ENCODE assay signal across 14 cellular contexts in genomic region chr2:165149439-165149838, GRCh38. TPM values are rescaled to one million over a fixed set of nuclear protein-coding genes. Genes with fewer than 3 reads are reported as not detected.
A peak's percentile ranks its signal among the peaks of the same experiment; 100 is the strongest.
DNase-seq lines count a peak whose midpoint lies in the region; ATAC-seq and TF ChIP-seq lines count a peak whose summit lies in the region.
"Had no signal": no experiment of that assay in that cellular context is flagged by ENCODE, and none has a peak within 500 bp of the region (broad histone marks: within the 10 kb centered on the region; RNA-seq: fewer than 3 reads in every experiment).

No MANE protein-coding gene starts in this region.

- no peaks in the 10 kb centered on the region for H3K4me1 Mint-ChIP-seq in activated CD8-positive, alpha-beta T cell treated with anti-CD3 and anti-CD28 coated beads for 36 hours (ENCODE audit: low read depth)
- no peaks in the 10 kb centered on the region for H3K4me1 Mint-ChIP-seq in activated CD8-positive, alpha-beta T cell treated with anti-CD3 and anti-CD28 coated beads, Interleukin-2, amount 10 ng/mL, durations not matched to agents 7 days and 5 days (ENCODE audit: low read depth)
- peaks cover 21 to 30% of the 10 kb centered on the region in 2 donors for H3K4me1 Mint-ChIP-seq in stimulated activated naive B cell treated with anti-CD40 and anti-IgM and Interleukin-4, amounts not matched to agents 10 μg/mL and 1 μg/mL and 100 μg/mL, for 72 hours

- H3K27me3 Mint-ChIP-seq in activated CD8-positive, alpha-beta T cell treated with anti-CD3 and anti-CD28 coated beads for 36 hours = no peaks in the 10 kb centered on the region
- peaks cover 2% of the 10 kb centered on the region for H3K27me3 Mint-ChIP-seq in activated CD8-positive, alpha-beta T cell treated with anti-CD3 and anti-CD28 coated beads, Interleukin-2, amount 10 ng/mL, durations not matched to agents 7 days and 5 days (ENCODE audit: low read depth)
- no peaks in the 10 kb centered on the region for H3K27me3 Mint-ChIP-seq in stimulated activated naive B cell treated with anti-CD40 and anti-IgM and Interleukin-4, amounts not matched to agents 10 μg/mL and 1 μg/mL and 100 μg/mL, for 72 hours

- ATAC-seq in activated CD8-positive, alpha-beta T cell treated with anti-CD3 and anti-CD28 coated beads for 36 hours = peak; percentile 51
- ATAC-seq in activated CD8-positive, alpha-beta T cell treated with anti-CD3 and anti-CD28 coated beads, Interleukin-2, amount 10 ng/mL, durations not matched to agents 7 days and 5 days = no peak
- ATAC-seq in GM21737 (IDR thresholded peaks at IDR 0.05; ENCODE audit: unreplicated experiment) (peak; percentile 78), HG03159 (IDR thresholded peaks at IDR 0.05; ENCODE audit: unreplicated experiment) (peak; percentile 89)
- ATAC-seq in stimulated activated naive B cell treated with anti-CD40 and anti-IgM and Interleukin-4, amounts not matched to agents 10 μg/mL and 1 μg/mL and 100 μg/mL, for 72 hours (replicated peaks) = peak; percentile 94 to 97
- ATAC-seq: left ventricle myocardium superior had no signal

- intact Hi-C loops in activated CD8-positive, alpha-beta T cell treated with anti-CD3 and anti-CD28 coated beads for 36 hours (cut with micrococcal nuclease) = no loop called here

- no peak for TF ChIP-seq CTCF in activated CD8-positive, alpha-beta T cell treated with anti-CD3 and anti-CD28 coated beads for 36 hours (IDR thresholded peaks at IDR 0.05)

- H3K36me3 Mint-ChIP-seq in activated CD8-positive, alpha-beta T cell treated with anti-CD3 and anti-CD28 coated beads for 36 hours (ENCODE audit: low read depth) = no peaks in the 10 kb centered on the region
- H3K36me3 Mint-ChIP-seq in activated CD8-positive, alpha-beta T cell treated with anti-CD3 and anti-CD28 coated beads, Interleukin-2, amount 10 ng/mL, durations not matched to agents 7 days and 5 days (ENCODE audit: low read depth) = no peaks in the 10 kb centered on the region
- peaks cover 7 to 18% of the 10 kb centered on the region in 2 donors for H3K36me3 Mint-ChIP-seq in stimulated activated naive B cell treated with anti-CD40 and anti-IgM and Interleukin-4, amounts not matched to agents 10 μg/mL and 1 μg/mL and 100 μg/mL, for 72 hours

- H3K4me3 Mint-ChIP-seq in activated CD8-positive, alpha-beta T cell treated with anti-CD3 and anti-CD28 coated beads for 36 hours = no peak overlapping the region
- H3K4me3 Mint-ChIP-seq in activated CD8-positive, alpha-beta T cell treated with anti-CD3 and anti-CD28 coated beads, Interleukin-2, amount 10 ng/mL, durations not matched to agents 7 days and 5 days = no peak overlapping the region
- no peak overlapping the region for H3K4me3 Mint-ChIP-seq in stimulated activated naive B cell treated with anti-CD40 and anti-IgM and Interleukin-4, amounts not matched to agents 10 μg/mL and 1 μg/mL and 100 μg/mL, for 72 hours

- CTCF ChIA-PET in activated CD8-positive, alpha-beta T cell treated with anti-CD3 and anti-CD28 coated beads for 36 hours (lab: Charles Lee) = no interaction called here
- CTCF ChIA-PET in activated CD8-positive, alpha-beta T cell treated with anti-CD3 and anti-CD28 coated beads, Interleukin-2, amount 10 ng/mL, durations not matched to agents 7 days and 5 days (lab: Charles Lee) = no interaction called here

- POLR2A ChIA-PET in activated CD8-positive, alpha-beta T cell treated with anti-CD3 and anti-CD28 coated beads for 36 hours (lab: Charles Lee) = no interaction called here
- POLR2A ChIA-PET in activated CD8-positive, alpha-beta T cell treated with anti-CD3 and anti-CD28 coated beads, Interleukin-2, amount 10 ng/mL, durations not matched to agents 7 days and 5 days (lab: Charles Lee) = no interaction called here

- H3K27ac Mint-ChIP-seq in activated CD8-positive, alpha-beta T cell treated with anti-CD3 and anti-CD28 coated beads for 36 hours = no peak overlapping the region
- no peak overlapping the region for H3K27ac Mint-ChIP-seq in activated CD8-positive, alpha-beta T cell treated with anti-CD3 and anti-CD28 coated beads, Interleukin-2, amount 10 ng/mL, durations not matched to agents 7 days and 5 days
- peak overlapping the region; percentile 71 for H3K27ac Mint-ChIP-seq in stimulated activated naive B cell treated with anti-CD40 and anti-IgM and Interleukin-4, amounts not matched to agents 10 μg/mL and 1 μg/mL and 100 μg/mL, for 72 hours

- no peaks in the 10 kb centered on the region for H3K9me3 Mint-ChIP-seq in activated CD8-positive, alpha-beta T cell treated with anti-CD3 and anti-CD28 coated beads for 36 hours
- no peaks in the 10 kb centered on the region for H3K9me3 Mint-ChIP-seq in activated CD8-positive, alpha-beta T cell treated with anti-CD3 and anti-CD28 coated beads, Interleukin-2, amount 10 ng/mL, durations not matched to agents 7 days and 5 days (ENCODE audit: insufficient read depth)
- H3K9me3 Mint-ChIP-seq in stimulated activated naive B cell treated with anti-CD40 and anti-IgM and Interleukin-4, amounts not matched to agents 10 μg/mL and 1 μg/mL and 100 μg/mL, for 72 hours = peaks cover 0 to under 1% of the 10 kb centered on the region in 2 donors

- peak; percentile 5 for DNase-seq in activated CD8-positive, alpha-beta T cell treated with anti-CD3 and anti-CD28 coated beads for 36 hours
- DNase-seq in activated CD8-positive, alpha-beta T cell treated with anti-CD3 and anti-CD28 coated beads, Interleukin-2, amount 10 ng/mL, durations not matched to agents 7 days and 5 days = no peak
- DNase-seq in stimulated activated naive B cell treated with anti-CD40 and anti-IgM and Interleukin-4, amounts not matched to agents 10 μg/mL and 1 μg/mL and 100 μg/mL, for 72 hours = peak; percentile 22
- DNase-seq in KG1 (lab: John Stamatoyannopoulos, UW) = no peak
- no peak for DNase-seq in NK-92 (lab: John Stamatoyannopoulos, UW; ENCODE audit: unreplicated experiment)
- DNase-seq in NCI-H526 (lab: John Stamatoyannopoulos, UW) = no peak
- DNase-seq: adrenal gland; effector memory CD4-positive, alpha-beta T cell; GOT3; left ventricle myocardium superior; NCI-H446 had no signal

RNA-seq across cellular contexts. Expression of gene SCN3A, which starts 54.4 kb away (rescaled TPM):
- total RNA-seq in activated CD8-positive, alpha-beta T cell treated with anti-CD3 and anti-CD28 coated beads for 36 hours = under 1 TPM in 1 of 2 experiments, not detected in 1; 0.07 TPM
- not detected for total RNA-seq in activated CD8-positive, alpha-beta T cell treated with anti-CD3 and anti-CD28 coated beads, Interleukin-2, amount 10 ng/mL, durations not matched to agents 7 days and 5 days
- total RNA-seq: osteocyte had no signal

Comparison
In these comparisons a context has a peak if more than half of its experiments do, and no peak if none do; other contexts are left out.
1. DNase-seq: peak in activated CD8-positive, alpha-beta T cell treated with anti-CD3 and anti-CD28 coated beads for 36 hours (single experiment) and stimulated activated naive B cell treated with anti-CD40 and anti-IgM and Interleukin-4, amounts not matched to agents 10 μg/mL and 1 μg/mL and 100 μg/mL, for 72 hours (single experiment); none in activated CD8-positive, alpha-beta T cell treated with anti-CD3 and anti-CD28 coated beads, Interleukin-2, amount 10 ng/mL, durations not matched to agents 7 days and 5 days (single experiment), KG1 (single experiment), NK-92 (single experiment) and NCI-H526 (0 of 2).